In genomic region chr7:67907792-67908191, GRCh38 we compare ENCODE assay signal across 33 cellular contexts.
"Had no signal": no experiment of that assay in that cellular context is flagged by ENCODE, and none has a peak within 500 bp of the region (broad histone marks: within the 10 kb centered on the region; RNA-seq: fewer than 3 reads in every experiment).

No MANE protein-coding gene starts in this region.

- H3K36me3 ChIP-seq: MG63 had no signal

- H3K9me3 ChIP-seq: MG63 had no signal

- H3K27me3 ChIP-seq: MG63 had no signal

- DNase-seq: Karpas-422, Kasumi-1, KG1, MG63, MM.1S, MV-4-11, NCI-H1048, NCI-H1092, NCI-H1092 treated with DMSO at 0.1 percent for 48 hours, NCI-H1105, NCI-H1105 treated with DMSO at 0.1 percent for 48 hours, NCI-H1417, NCI-H1417 treated with DMSO at 0.1 percent for 48 hours, NCI-H1436, NCI-H1436 treated with DMSO at 0.1 percent for 48 hours, NCI-H146, NCI-H1694, NCI-H1694 treated with DMSO at 0.1 percent for 48 hours, NCI-H187, NCI-H187 treated with DMSO at 0.1 percent for 48 hours, NCI-H1930, NCI-H2029, NCI-H2029 treated with DMSO at 0.1 percent for 48 hours, NCI-H2081, NCI-H2081 treated with DMSO at 0.1 percent for 48 hours, NCI-H2107, NCI-H2171, NCI-H2227 treated with DMSO at 0.1 percent for 48 hours, NCI-H226, NCI-H345, NCI-H446, NCI-H446 treated with DMSO at 0.1 percent for 48 hours had no signal

- H3K4me3 ChIP-seq: MG63 had no signal

- H3K27ac ChIP-seq: KMS-11 had no signal
